In genomic region chr19:41753159-41753558, GRCh38 we compare ENCODE assay signal across 9 cellular contexts. TPM values are rescaled to one million over a fixed set of nuclear protein-coding genes. Genes with fewer than 3 reads are reported as not detected.
A peak's percentile ranks its signal among the peaks of the same experiment; 100 is the strongest.
DNase-seq lines count a peak whose midpoint lies in the region; ATAC-seq and TF ChIP-seq lines count a peak whose summit lies in the region.
"Had no signal": no experiment of that assay in that cellular context is flagged by ENCODE, and none has a peak within 500 bp of the region (broad histone marks: within the 10 kb centered on the region; RNA-seq: fewer than 3 reads in every experiment).

No MANE protein-coding gene starts in this region.

- H2AFZ ChIP-seq in GM23248: no peak overlapping the region

- peak; percentile 51 for TF ChIP-seq CTCF in AG10803 (conservative IDR thresholded peaks at IDR 0.05; ENCODE audit: low read length)
- TF ChIP-seq CTCF in Panc1 (IDR thresholded peaks at IDR 0.05): peak; percentile 70

- H3K4me3 ChIP-seq in AG10803 (ENCODE audit: low read length) (no peak overlapping the region), GM23248 (no peak overlapping the region), Panc1 (ENCODE audit: low read depth in 2 of 2, low read length in 2 of 2) (no peak overlapping the region)
- H3K4me3 ChIP-seq: HAP-1 had no signal

- H3K4me2 ChIP-seq in GM23248 (ENCODE audit: unreplicated experiment): no peak overlapping the region

- no peaks in the 10 kb centered on the region for H3K79me2 ChIP-seq in GM23248 (ENCODE audit: insufficient read depth)

- no peak overlapping the region for H3K4me3 Mint-ChIP-seq in activated T-helper 17 cell treated with anti-CD3 and anti-CD28 coated beads, Interleukin-2, amount 50 U/mL, for 72 hours

- 0 out of 2 replicates have a peak, but pooled peaks have one; percentile 54 for ATAC-seq in Panc1
- ATAC-seq in activated T-helper 17 cell treated with anti-CD3 and anti-CD28 coated beads, Interleukin-2, amount 50 U/mL, for 72 hours (replicated peaks): peak; percentile 74
- ATAC-seq in Right ventricle myocardium superior (ENCODE audit: poor library complexity): peak; percentile 46
- ATAC-seq in GM21825 (IDR thresholded peaks at IDR 0.05; ENCODE audit: unreplicated experiment): no peak

- POLR2A ChIA-PET in Panc1 (lab: Charles Lee): no interaction called here

- H3K27me3 Mint-ChIP-seq in activated T-helper 17 cell treated with anti-CD3 and anti-CD28 coated beads, Interleukin-2, amount 50 U/mL, for 72 hours: peaks cover 20% of the 10 kb centered on the region

- no peaks in the 10 kb centered on the region for H3K9me2 ChIP-seq in GM23248 (ENCODE audit: insufficient read depth)

- H3K36me3 Mint-ChIP-seq in activated T-helper 17 cell treated with anti-CD3 and anti-CD28 coated beads, Interleukin-2, amount 50 U/mL, for 72 hours (ENCODE audit: low read depth): no peaks in the 10 kb centered on the region

- CTCF ChIA-PET in Panc1 (lab: Charles Lee): interaction anchor here (0.7 to 1.1 kb wide), 7 partner anchors 23 to 483 kb away, joined by 3 to 7 read pairs (median 4); no protein-coding TSS in a partner anchor

- intact Hi-C loops in Panc1 (cut with micrococcal nuclease; ENCODE audit: unreplicated experiment): loop anchor here (5.0 kb wide), 1 partner anchor 34 kb away; no protein-coding TSS in a partner anchor
- intact Hi-C loops in Right ventricle myocardium superior (cut with DNase I): no loop called here

- no peaks in the 10 kb centered on the region for H4K20me1 ChIP-seq in GM23248 (ENCODE audit: insufficient read depth)

- H3F3A ChIP-seq in GM23248 (ENCODE audit: insufficient read depth): no peaks in the 10 kb centered on the region

- no peak overlapping the region for H3K9ac ChIP-seq in GM23248

- no peak overlapping the region for H3K27ac Mint-ChIP-seq in activated T-helper 17 cell treated with anti-CD3 and anti-CD28 coated beads, Interleukin-2, amount 50 U/mL, for 72 hours

- H3K9me3 ChIP-seq in GM23248 (ENCODE audit: low read depth) (no peaks in the 10 kb centered on the region), Panc1 (ENCODE audit: control insufficient read depth, insufficient read depth, low read depth, low read length) (no peaks in the 10 kb centered on the region)
- H3K9me3 ChIP-seq: HAP-1 had no signal

- H3K36me3 ChIP-seq in GM23248 (ENCODE audit: low read depth) (no peaks in the 10 kb centered on the region), Panc1 (ENCODE audit: control insufficient read depth, insufficient read depth, low read length) (no peaks in the 10 kb centered on the region)
- H3K36me3 ChIP-seq: HAP-1 had no signal

- no peaks in the 10 kb centered on the region for H3K9me3 Mint-ChIP-seq in activated T-helper 17 cell treated with anti-CD3 and anti-CD28 coated beads, Interleukin-2, amount 50 U/mL, for 72 hours

- in situ Hi-C loops in GM23248 (cut with MboI) (no loop called here), Panc1 (cut with HindIII; ENCODE audit: low pct_unique_long_range_greater_than_20kb, low sequenced_read_pairs) (no loop called here)

- H3K4me1 ChIP-seq in GM23248 (ENCODE audit: insufficient read depth) (no peaks in the 10 kb centered on the region), Panc1 (ENCODE audit: control insufficient read depth, insufficient read depth, low read length) (no peaks in the 10 kb centered on the region)
- H3K4me1 ChIP-seq: HAP-1 had no signal

- WGBS in GM23248 (ENCODE audit: low coverage in 1 of 2, low lambda C conversion rate in 2 of 2, missing lambda C conversion rate in 2 of 2), 2 experiments: 1 to 2% methylated on average over 12 of the region's 12 CpGs

- BruUV-seq in Panc1 (replicated peaks; lab: Mats Ljungman, UMichigan): no TSS peak

- H3K27ac ChIP-seq in GM23248 (no peak overlapping the region), Panc1 (ENCODE audit: low read length) (no peak overlapping the region)

- H3K4me1 Mint-ChIP-seq in activated T-helper 17 cell treated with anti-CD3 and anti-CD28 coated beads, Interleukin-2, amount 50 U/mL, for 72 hours: peaks cover 5% of the 10 kb centered on the region

- H3K27me3 ChIP-seq in GM23248 (replicated peaks; ENCODE audit: insufficient read depth) (peaks cover 15% of the 10 kb centered on the region), Panc1 (ENCODE audit: control insufficient read depth, insufficient read depth, low read length) (no peaks in the 10 kb centered on the region; the same call in 1 of the 2 replicates)

- DNase-seq in AG10803 (ENCODE audit: low read depth) (peak; percentile 10), GM23248 (peak; percentile 52), Panc1 (ENCODE audit: low read depth, low spot score) (no peak), Right ventricle myocardium superior (peak; percentile 74), SKM-1 treated with dmso at 0.1 percent for 144 hours (lab: John Stamatoyannopoulos, UW; ENCODE audit: unreplicated experiment) (no peak)
- peak; percentile 81 for DNase-seq in stimulated activated CD4-positive, alpha-beta T cell treated with anti-CD3 and anti-CD28 coated beads, Interleukin-12 subunit alpha, Interleukin-12 subunit beta, amount 100 ng/mL, for 4 hours

RNA-seq across cellular contexts. Expression of gene CEACAM6, which starts 2.2 kb away (rescaled TPM):
- total RNA-seq in GM23248 (2014; rRNA removed; shearing (Covaris generic)): not detected in 2 replicates
- polyA plus RNA-seq in GM23248 (2016; fragmentation: Nextera tagmentation; extraction: Ambion mirVana): not detected in 2 replicates
- 0.21 TPM for total RNA-seq in Panc1 (2021; ENCODE audit: unreplicated experiment)
- not detected for polyA plus RNA-seq in Panc1 (2012; ENCODE audit: insufficient read length)
- not detected for total RNA-seq in activated T-helper 17 cell treated with anti-CD3 and anti-CD28 coated beads, Interleukin-2, amount 50 U/mL, for 72 hours
- not detected for total RNA-seq in Right ventricle myocardium superior

RNA-seq across cellular contexts. Expression of gene CEACAM3, which starts 43.2 kb away (rescaled TPM):
- not detected in 2 replicates for total RNA-seq in GM23248 (2014; rRNA removed; shearing (Covaris generic))
- not detected in 2 replicates for polyA plus RNA-seq in GM23248 (2016; fragmentation: Nextera tagmentation; extraction: Ambion mirVana)
- total RNA-seq in Panc1 (2021; ENCODE audit: unreplicated experiment) (not detected), Right ventricle myocardium superior (not detected)
- not detected for polyA plus RNA-seq in Panc1 (2012; ENCODE audit: insufficient read length)
- not detected for total RNA-seq in activated T-helper 17 cell treated with anti-CD3 and anti-CD28 coated beads, Interleukin-2, amount 50 U/mL, for 72 hours

RNA-seq across cellular contexts. Expression of gene CEACAM5, which starts 44.7 kb away (rescaled TPM):
- not detected in 2 replicates for total RNA-seq in GM23248 (2014; rRNA removed; shearing (Covaris generic))
- polyA plus RNA-seq in GM23248 (2016; fragmentation: Nextera tagmentation; extraction: Ambion mirVana): not detected in 2 replicates
- 0.51 TPM for total RNA-seq in Panc1 (2021; ENCODE audit: unreplicated experiment)
- polyA plus RNA-seq in Panc1 (2012; ENCODE audit: insufficient read length): not detected
- not detected for total RNA-seq in activated T-helper 17 cell treated with anti-CD3 and anti-CD28 coated beads, Interleukin-2, amount 50 U/mL, for 72 hours
- not detected for total RNA-seq in Right ventricle myocardium superior

Comparison
In these comparisons a context has a peak if more than half of its experiments do, and no peak if none do; other contexts are left out.
1. DNase-seq: peak in AG10803 (single experiment), GM23248 (single experiment), Right ventricle myocardium superior (single experiment) and stimulated activated CD4-positive, alpha-beta T cell treated with anti-CD3 and anti-CD28 coated beads, Interleukin-12 subunit alpha, Interleukin-12 subunit beta, amount 100 ng/mL, for 4 hours (single experiment); none in Panc1 (single experiment) and SKM-1 treated with dmso at 0.1 percent for 144 hours (single experiment).